ENCODE assay signal across 9 cellular contexts in genomic region chr20:63893999-63894357, GRCh38. TPM values are rescaled to one million over a fixed set of nuclear protein-coding genes. Genes with fewer than 3 reads are reported as not detected.
DNase-seq lines count a peak whose midpoint lies in the region; ATAC-seq and TF ChIP-seq lines count a peak whose summit lies in the region.
"Had no signal": no experiment of that assay in that cellular context is flagged by ENCODE, and none has a peak within 500 bp of the region (broad histone marks: within the 10 kb centered on the region; RNA-seq: fewer than 3 reads in every experiment).

No MANE protein-coding gene starts in this region.

- no peak overlapping the region for H3K27ac ChIP-seq in CD8-positive, alpha-beta T cell (ENCODE audit: low read depth, low read length)
- H3K27ac ChIP-seq in neutrophil: peak overlapping the region; percentile 98

- peaks cover 22% of the 10 kb centered on the region for H3K36me3 ChIP-seq in CD8-positive, alpha-beta T cell (ENCODE audit: insufficient read depth, low read length)
- H3K36me3 ChIP-seq in neutrophil: peaks cover 55% of the 10 kb centered on the region

- DNase-seq in CD8-positive, alpha-beta T cell: no peak
- DNase-seq in RKO (ENCODE audit: low spot score) (peak; percentile 41), endothelial cell (ENCODE audit: low spot score) (no peak), left lobe of liver (ENCODE audit: low spot score) (no peak), COR-L47 (lab: John Stamatoyannopoulos, UW) (no peak), NCI-H1092 treated with DMSO at 0.1 percent for 48 hours (lab: John Stamatoyannopoulos, UW) (no peak)
- DNase-seq in activated effector memory CD4-positive, alpha-beta T cell treated with anti-CD3 and anti-CD28 coated beads, Interleukin-2, amount 50 U/mL, for 16 hours: no peak
- DNase-seq: activated CD8-positive, alpha-beta memory T cell treated with anti-CD3 and anti-CD28 coated beads, Interleukin-2, amount 50 U/mL, for 4 hours had no signal

- peaks cover 34% of the 10 kb centered on the region for H3K36me3 Mint-ChIP-seq in CD8-positive, alpha-beta T cell
- H3K36me3 Mint-ChIP-seq in endothelial cell (ENCODE audit: low read depth, unreplicated experiment): peaks cover 22% of the 10 kb centered on the region

- H3K9me3 ChIP-seq in CD8-positive, alpha-beta T cell (ENCODE audit: low read length): no peaks in the 10 kb centered on the region
- no peaks in the 10 kb centered on the region for H3K9me3 ChIP-seq in neutrophil

- no peaks in the 10 kb centered on the region for H3K9me3 Mint-ChIP-seq in CD8-positive, alpha-beta T cell
- no peaks in the 10 kb centered on the region for H3K9me3 Mint-ChIP-seq in endothelial cell (ENCODE audit: unreplicated experiment)

- no peaks in the 10 kb centered on the region for H3K27me3 Mint-ChIP-seq in CD8-positive, alpha-beta T cell (ENCODE audit: low read depth)
- peaks cover 10% of the 10 kb centered on the region for H3K27me3 Mint-ChIP-seq in endothelial cell (ENCODE audit: unreplicated experiment)

- intact Hi-C loops in CD8-positive, alpha-beta T cell (cut with DNase I, micrococcal nuclease): loop anchor here (1.0 to 10.0 kb wide), 5 partner anchors 29 to 269 kb away; partner anchors contain the start of genes GMEB2 (in 1 of the 2), TCEA2 (in 1 of the 2), TPD52L2 (in 1 of the 2) and UCKL1 (in 1 of the 2)

- CTCF ChIA-PET in CD8-positive, alpha-beta T cell (lab: Charles Lee): interaction anchor here (1.0 kb wide), 1 partner anchor 86 kb away, joined by 4 read pairs; the partner anchor contains the start of gene PRPF6

- H3K4me1 ChIP-seq in CD8-positive, alpha-beta T cell (ENCODE audit: insufficient read depth, low read length): peaks cover 36% of the 10 kb centered on the region
- peaks cover 65 to 68% of the 10 kb centered on the region in 2 experiments for H3K4me1 ChIP-seq in neutrophil (ENCODE audit: control insufficient read depth in 1 of 2, insufficient read depth in 1 of 2, low read depth in 1 of 2, low read length in 1 of 2)

- H3K4me1 Mint-ChIP-seq in CD8-positive, alpha-beta T cell (ENCODE audit: low read depth): peaks cover 39% of the 10 kb centered on the region
- H3K4me1 Mint-ChIP-seq in endothelial cell (ENCODE audit: unreplicated experiment): peaks cover 20% of the 10 kb centered on the region

- H3K4me3 Mint-ChIP-seq in CD8-positive, alpha-beta T cell: peak overlapping the region; percentile 82
- peak overlapping the region; percentile 89 for H3K4me3 Mint-ChIP-seq in endothelial cell (ENCODE audit: unreplicated experiment)

- POLR2A ChIA-PET in CD8-positive, alpha-beta T cell (lab: Charles Lee): interaction anchor here (0.8 to 1.4 kb wide), 2 partner anchors 18 to 236 kb away, joined by 3 to 4 read pairs; no protein-coding TSS in a partner anchor

- no peak overlapping the region for H3K4me3 ChIP-seq in CD8-positive, alpha-beta T cell (ENCODE audit: low read depth, low read length)
- H3K4me3 ChIP-seq in neutrophil (ENCODE audit: low read depth in 1 of 2, low read length in 1 of 2): peak overlapping the region in 1 of 2 experiments; percentile 55

- H3K27ac Mint-ChIP-seq in CD8-positive, alpha-beta T cell: peak overlapping the region; percentile 64
- H3K27ac Mint-ChIP-seq in endothelial cell (ENCODE audit: unreplicated experiment): peak overlapping the region; percentile 3

- H3K27me3 ChIP-seq in CD8-positive, alpha-beta T cell (ENCODE audit: insufficient read depth, low read length): no peaks in the 10 kb centered on the region
- no peaks in the 10 kb centered on the region for H3K27me3 ChIP-seq in neutrophil

- ATAC-seq in CD8-positive, alpha-beta T cell: no peak
- no peak for ATAC-seq in left lobe of liver

- TF ChIP-seq CTCF in CD8-positive, alpha-beta T cell (IDR thresholded peaks at IDR 0.05): no peak
- TF ChIP-seq CTCF in endothelial cell (IDR thresholded peaks at IDR 0.05; ENCODE audit: unreplicated experiment) (no peak), neutrophil (IDR thresholded peaks at IDR 0.05) (no peak)

RNA-seq across cellular contexts. Expression of gene DNAJC5, which starts 0.9 kb away (rescaled TPM):
- total RNA-seq in CD8-positive, alpha-beta T cell: 10 to 100 TPM; 24.3 TPM
- total RNA-seq in endothelial cell (ENCODE audit: unreplicated experiment): 54.4 TPM
- 17.8 TPM for total RNA-seq in left lobe of liver

RNA-seq across cellular contexts. Expression of gene TPD52L2, which starts 28.9 kb away (rescaled TPM):
- 10 to 100 TPM; 18.7 to 19.4 TPM for total RNA-seq in CD8-positive, alpha-beta T cell
- total RNA-seq in endothelial cell (ENCODE audit: unreplicated experiment): 85.5 TPM
- total RNA-seq in left lobe of liver: 17.3 TPM

RNA-seq across cellular contexts. Expression of gene ABHD16B, which starts 32.7 kb away (rescaled TPM):
- not detected for total RNA-seq in CD8-positive, alpha-beta T cell
- total RNA-seq in endothelial cell (ENCODE audit: unreplicated experiment): not detected
- not detected for total RNA-seq in left lobe of liver
